Comparison of ENCODE assay signal across 22 cellular contexts in the genomic region with DNA sequence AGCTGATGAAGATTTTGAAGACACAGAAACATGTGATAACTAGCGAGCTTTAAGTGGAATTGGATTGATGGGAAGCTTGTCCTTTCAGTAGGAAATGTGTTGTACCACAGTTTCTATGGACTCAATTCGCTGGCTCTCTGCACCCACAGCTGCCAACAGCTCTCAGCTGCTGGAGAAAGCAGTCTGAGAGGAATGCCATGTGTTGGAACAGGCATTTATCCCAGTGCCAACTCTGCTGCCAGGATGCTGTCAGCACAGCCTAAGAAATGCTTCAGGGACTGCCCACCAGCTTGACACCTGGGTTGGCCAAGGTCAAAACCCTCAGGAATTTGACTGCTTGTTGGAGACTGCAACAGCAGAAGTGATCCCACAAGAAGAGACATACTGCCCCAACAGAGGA.
A peak's percentile ranks its signal among the peaks of the same experiment; 100 is the strongest.
DNase-seq lines count a peak whose midpoint lies in the region; ATAC-seq and TF ChIP-seq lines count a peak whose summit lies in the region.
"Had no signal": no experiment of that assay in that cellular context is flagged by ENCODE, and none has a peak within 500 bp of the region (broad histone marks: within the 10 kb centered on the region; RNA-seq: fewer than 3 reads in every experiment).

No MANE protein-coding gene starts in this region.

- no peaks in the 10 kb centered on the region for H3K36me3 ChIP-seq in right atrium auricular region
- H3K36me3 ChIP-seq in heart left ventricle = no peaks in the 10 kb centered on the region
- H3K36me3 ChIP-seq in spleen = no peaks in the 10 kb centered on the region
- H3K36me3 ChIP-seq: BE2C, HAP-1, MG63 had no signal

- 23 to 31% (median 24%) methylated on average over 2 of the region's 2 CpGs for WGBS in heart left ventricle, 4 donors
- 35 to 65% (median 53%) methylated on average over 2 of the region's 2 CpGs for WGBS in spleen, 5 donors

- no peak for TF ChIP-seq POLR2A in heart left ventricle (IDR thresholded peaks at IDR 0.05)
- TF ChIP-seq POLR2A in spleen (IDR thresholded peaks at IDR 0.05) = no peak

- ATAC-seq in Right ventricle myocardium inferior = peak; percentile 97
- ATAC-seq in heart left ventricle = peak; percentile 98 to 100 (median 100)
- ATAC-seq in GM19463 (IDR thresholded peaks at IDR 0.05; ENCODE audit: unreplicated experiment) = no peak

- no peak overlapping the region for H3K4me3 ChIP-seq in right atrium auricular region
- H3K4me3 ChIP-seq in heart left ventricle = no peak overlapping the region
- H3K4me3 ChIP-seq in spleen = no peak overlapping the region
- H3K4me3 ChIP-seq: GM23248, HAP-1, MG63 had no signal

- H3K27me3 ChIP-seq in right atrium auricular region (no peaks in the 10 kb centered on the region), heart left ventricle (no peaks in the 10 kb centered on the region), spleen (replicated peaks in 1 of 7) (peaks cover 0 to 9% (median 0%) of the 10 kb centered on the region in 7 donors)
- H3K27me3 ChIP-seq: BE2C, MG63 had no signal

- intact Hi-C loops in Right ventricle myocardium inferior (cut with DNase I) (loop anchor here (2.0 to 5.0 kb wide), 2 partner anchors 38 to 180 kb away; no protein-coding TSS in a partner anchor), heart left ventricle (cut with DNase I) (loop anchor here in 2 of 10 donors (5.0 kb wide), 2 partner anchors 35 to 40 kb away; no protein-coding TSS in a partner anchor), spleen (cut with DNase I; ENCODE audit: low total_unique reads) (no loop called here)

- DNase-seq in Right ventricle myocardium inferior (ENCODE audit: missing footprints) = peak; percentile 70
- no peak for DNase-seq in right atrium auricular region (ENCODE audit: low spot score)
- DNase-seq in heart left ventricle = peak; percentile 67 to 89 (median 69)
- DNase-seq in midbrain (lab: John Stamatoyannopoulos, UW) = peak; percentile 18
- DNase-seq in superior temporal gyrus (ENCODE audit: extremely low spot score) = peak; percentile 33
- DNase-seq in HuH-7 (ENCODE audit: low spot score) = no peak
- DNase-seq in spleen = no peak
- DNase-seq: BE2C; CD4-positive, CD25-positive, alpha-beta regulatory T cell; COR-L47; DMS153; GDM1; GM23248; Kasumi-1; MG63; NCI-H1048; NCI-H1436; NCI-H2029 treated with DMSO at 0.1 percent for 48 hours; NCI-H2171 treated with DMSO at 0.1 percent for 48 hours; SIG-M5 had no signal

- H3K27ac ChIP-seq in right atrium auricular region (no peak overlapping the region), heart left ventricle (peak overlapping the region in 3 of 12 donors; percentile 20 to 63 (median 61)), spleen (no peak overlapping the region)
- H3K27ac ChIP-seq: GM23248 had no signal

- TF ChIP-seq CTCF in right atrium auricular region (IDR thresholded peaks at IDR 0.05) = no peak
- no peak for TF ChIP-seq CTCF in heart left ventricle (IDR thresholded peaks at IDR 0.05)
- TF ChIP-seq CTCF in spleen (IDR thresholded peaks at IDR 0.05 in 8 of 11, conservative IDR thresholded peaks at IDR 0.05 in 3 of 11) = no peak

- H3K9me3 ChIP-seq in right atrium auricular region = no peaks in the 10 kb centered on the region
- H3K9me3 ChIP-seq in heart left ventricle = no peaks in the 10 kb centered on the region
- H3K9me3 ChIP-seq in spleen = no peaks in the 10 kb centered on the region
- H3K9me3 ChIP-seq: BE2C, HAP-1, MG63 had no signal

- peaks cover 0 to 5% of the 10 kb centered on the region in 2 donors for H3K4me1 ChIP-seq in right atrium auricular region
- peaks cover 0 to 12% (median 2%) of the 10 kb centered on the region in 12 donors for H3K4me1 ChIP-seq in heart left ventricle
- H3K4me1 ChIP-seq in spleen = no peaks in the 10 kb centered on the region
- H3K4me1 ChIP-seq: BE2C, HAP-1 had no signal

Comparison
In these comparisons a context has a peak if more than half of its experiments do, and no peak if none do; other contexts are left out.
1. DNase-seq: peak in Right ventricle myocardium inferior (single experiment), heart left ventricle (5 of 5), midbrain (single experiment) and superior temporal gyrus (single experiment); none in right atrium auricular region (single experiment), HuH-7 (single experiment) and spleen (single experiment).